ENCODE assay signal across 23 cellular contexts in the genomic region with DNA sequence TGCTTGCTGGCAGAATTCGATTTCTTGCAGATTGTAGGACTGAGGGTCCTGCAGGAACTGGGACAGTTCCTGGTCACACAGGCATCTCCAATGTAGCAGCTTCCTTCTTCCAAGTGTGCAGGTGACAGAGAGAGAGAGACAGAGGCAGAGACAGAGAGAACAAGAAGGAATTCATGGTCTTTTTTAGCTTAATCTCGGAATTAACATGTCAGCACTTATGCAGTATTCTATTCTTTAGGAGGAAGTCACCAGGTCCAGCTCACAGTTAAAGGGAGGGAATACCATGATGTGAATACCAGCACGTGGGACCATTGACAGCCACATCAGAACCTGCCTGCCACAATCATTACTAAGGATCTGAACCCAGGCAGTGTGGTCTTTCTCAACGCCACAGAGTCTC.
DNase-seq lines count a peak whose midpoint lies in the region; ATAC-seq, FAIRE-seq and TF ChIP-seq lines count a peak whose summit lies in the region.
"Had no signal": no experiment of that assay in that cellular context is flagged by ENCODE, and none has a peak within 500 bp of the region (broad histone marks: within the 10 kb centered on the region; RNA-seq: fewer than 3 reads in every experiment).

No MANE protein-coding gene starts in this region.

- peaks cover 35% of the 10 kb centered on the region for H3F3A ChIP-seq in GM23248 (ENCODE audit: insufficient read depth)

- no peaks in the 10 kb centered on the region for H3K27me3 Mint-ChIP-seq in astrocyte (ENCODE audit: low read depth, unreplicated experiment)
- H3K27me3 Mint-ChIP-seq in naive thymus-derived CD8-positive, alpha-beta T cell = peaks cover 4 to 30% (median 11%) of the 10 kb centered on the region in 5 donors
- H3K27me3 Mint-ChIP-seq in stimulated activated naive B cell treated with anti-CD40 and anti-IgM and Interleukin-4, amounts not matched to agents 10 μg/mL and 1 μg/mL and 100 μg/mL, for 72 hours = peaks cover 7 to 14% of the 10 kb centered on the region in 2 donors

- no peak overlapping the region for H2AFZ ChIP-seq in GM23248
- no peak overlapping the region for H2AFZ ChIP-seq in astrocyte (ENCODE audit: low read depth, low read length)
- H2AFZ ChIP-seq in osteoblast (ENCODE audit: low read length) = peak overlapping the region; percentile 3

- peak overlapping the region; percentile 90 for H3K27ac ChIP-seq in GM23248
- no peak overlapping the region for H3K27ac ChIP-seq in astrocyte (ENCODE audit: low read depth, low read length)
- H3K27ac ChIP-seq in osteoblast (ENCODE audit: low read depth, low read length) = peak overlapping the region; percentile 35
- H3K27ac ChIP-seq: HL-60, KMS-11 had no signal

- 30 to 34% methylated on average over 4 of the region's 4 CpGs for WGBS in GM23248 (ENCODE audit: low coverage in 1 of 2, low lambda C conversion rate in 2 of 2, missing lambda C conversion rate in 2 of 2), 2 experiments

- FAIRE-seq in astrocyte (lab: Jason Lieb, UNC) = no peak
- FAIRE-seq: A204.1, D721Med, GM18507 had no signal

- H3K79me2 ChIP-seq in GM23248 (ENCODE audit: insufficient read depth) (no peaks in the 10 kb centered on the region), astrocyte (ENCODE audit: insufficient read depth, low read length) (no peaks in the 10 kb centered on the region), osteoblast (ENCODE audit: insufficient read depth, low read length) (no peaks in the 10 kb centered on the region)

- no peak for ATAC-seq in naive thymus-derived CD8-positive, alpha-beta T cell
- ATAC-seq in stimulated activated naive B cell treated with anti-CD40 and anti-IgM and Interleukin-4, amounts not matched to agents 10 μg/mL and 1 μg/mL and 100 μg/mL, for 72 hours (replicated peaks) = no peak
- ATAC-seq: Panc1 had no signal

- H3K4me3 Mint-ChIP-seq in astrocyte (ENCODE audit: unreplicated experiment) = no peak overlapping the region
- H3K4me3 Mint-ChIP-seq in naive thymus-derived CD8-positive, alpha-beta T cell = no peak overlapping the region
- H3K4me3 Mint-ChIP-seq in stimulated activated naive B cell treated with anti-CD40 and anti-IgM and Interleukin-4, amounts not matched to agents 10 μg/mL and 1 μg/mL and 100 μg/mL, for 72 hours = no peak overlapping the region

- POLR2A ChIA-PET in naive thymus-derived CD8-positive, alpha-beta T cell (lab: Charles Lee) = no interaction called here

- peak; percentile 44 for DNase-seq in GM23248
- DNase-seq in astrocyte (ENCODE audit: low read depth) = no peak
- DNase-seq in fibroblast of the aortic adventitia (ENCODE audit: low read depth) = peak; percentile 24
- DNase-seq in osteoblast (ENCODE audit: insufficient read length, low spot score, missing footprints) = no peak
- no peak for DNase-seq in naive thymus-derived CD8-positive, alpha-beta T cell
- DNase-seq in stimulated activated naive B cell treated with anti-CD40 and anti-IgM and Interleukin-4, amounts not matched to agents 10 μg/mL and 1 μg/mL and 100 μg/mL, for 72 hours = no peak
- no peak for DNase-seq in H4 (ENCODE audit: low spot score)
- DNase-seq: BE2C, DMS53, GDM1, NCI-H1092 treated with DMSO at 0.1 percent for 48 hours, NCI-H2081, NCI-H2171 treated with DMSO at 0.1 percent for 48 hours, NCI-H524 treated with DMSO at 0.1 percent for 48 hours, NCI-H82, SJCRH30 had no signal

- no peaks in the 10 kb centered on the region for H3K9me2 ChIP-seq in GM23248 (ENCODE audit: insufficient read depth)

- H3K4me3 ChIP-seq in GM23248 (no peak overlapping the region), astrocyte (ENCODE audit: insufficient read depth, low read depth, low read length) (no peak overlapping the region), fibroblast of the aortic adventitia (ENCODE audit: low read depth, low read length) (no peak overlapping the region), osteoblast (ENCODE audit: insufficient read depth, low read length) (no peak overlapping the region)
- H3K4me3 ChIP-seq: HAP-1, SJCRH30 had no signal

- H3K9ac ChIP-seq in GM23248 (peak overlapping the region; percentile 57), astrocyte (ENCODE audit: low read length) (no peak overlapping the region)
- H3K9ac ChIP-seq: KMS-11 had no signal

- peak overlapping the region; percentile 21 for H3K27ac Mint-ChIP-seq in astrocyte (ENCODE audit: unreplicated experiment)
- no peak overlapping the region for H3K27ac Mint-ChIP-seq in naive thymus-derived CD8-positive, alpha-beta T cell
- H3K27ac Mint-ChIP-seq in stimulated activated naive B cell treated with anti-CD40 and anti-IgM and Interleukin-4, amounts not matched to agents 10 μg/mL and 1 μg/mL and 100 μg/mL, for 72 hours = no peak overlapping the region

- no peaks in the 10 kb centered on the region for H3K36me3 Mint-ChIP-seq in astrocyte (ENCODE audit: low read depth, unreplicated experiment)
- no peaks in the 10 kb centered on the region for H3K36me3 Mint-ChIP-seq in naive thymus-derived CD8-positive, alpha-beta T cell
- H3K36me3 Mint-ChIP-seq in stimulated activated naive B cell treated with anti-CD40 and anti-IgM and Interleukin-4, amounts not matched to agents 10 μg/mL and 1 μg/mL and 100 μg/mL, for 72 hours = no peaks in the 10 kb centered on the region

- H4K20me1 ChIP-seq in GM23248 (ENCODE audit: insufficient read depth) (no peaks in the 10 kb centered on the region), astrocyte (ENCODE audit: insufficient read depth, low read length) (no peaks in the 10 kb centered on the region), osteoblast (ENCODE audit: insufficient read depth, low read length) (no peaks in the 10 kb centered on the region)

- TF ChIP-seq CTCF in astrocyte (IDR thresholded peaks at IDR 0.05; ENCODE audit: insufficient read depth, low read depth, low read length) = no peak
- no peak for TF ChIP-seq CTCF in fibroblast of the aortic adventitia (IDR thresholded peaks at IDR 0.05; ENCODE audit: insufficient read depth, low read length)
- TF ChIP-seq CTCF in osteoblast (IDR thresholded peaks at IDR 0.05; ENCODE audit: extremely low read depth, low read depth, low read length) = no peak

- H3K4me1 ChIP-seq in GM23248 (ENCODE audit: insufficient read depth) (peaks cover 71% of the 10 kb centered on the region), astrocyte (ENCODE audit: insufficient read depth, low read length) (peaks cover 49% of the 10 kb centered on the region), osteoblast (ENCODE audit: insufficient read depth, low read length) (peaks cover 33% of the 10 kb centered on the region)
- H3K4me1 ChIP-seq: BE2C had no signal

- no peaks in the 10 kb centered on the region for H3K9me3 Mint-ChIP-seq in astrocyte (ENCODE audit: unreplicated experiment)
- H3K9me3 Mint-ChIP-seq in naive thymus-derived CD8-positive, alpha-beta T cell = peaks cover 0 to 3% (median 0%) of the 10 kb centered on the region in 9 donors
- H3K9me3 Mint-ChIP-seq in stimulated activated naive B cell treated with anti-CD40 and anti-IgM and Interleukin-4, amounts not matched to agents 10 μg/mL and 1 μg/mL and 100 μg/mL, for 72 hours = no peaks in the 10 kb centered on the region

- in situ Hi-C loops in GM23248 (cut with MboI) = no loop called here

- no peaks in the 10 kb centered on the region for H3K27me3 ChIP-seq in GM23248 (replicated peaks; ENCODE audit: insufficient read depth)
- H3K27me3 ChIP-seq in astrocyte (ENCODE audit: insufficient read depth, low read length) = no peaks in the 10 kb centered on the region
- peaks cover 12% of the 10 kb centered on the region for H3K27me3 ChIP-seq in osteoblast (ENCODE audit: insufficient read depth, low read length)
- H3K27me3 ChIP-seq: SJCRH30 had no signal

- H3K4me2 ChIP-seq in GM23248 (ENCODE audit: unreplicated experiment) (peak overlapping the region; percentile 59), astrocyte (ENCODE audit: low read length) (no peak overlapping the region), osteoblast (ENCODE audit: insufficient read depth, low read length) (peak overlapping the region; percentile 41)
- H3K4me2 ChIP-seq: KMS-11 had no signal

- H3K4me1 Mint-ChIP-seq in astrocyte (ENCODE audit: low read depth, unreplicated experiment) = peaks cover 61% of the 10 kb centered on the region
- no peaks in the 10 kb centered on the region for H3K4me1 Mint-ChIP-seq in naive thymus-derived CD8-positive, alpha-beta T cell
- H3K4me1 Mint-ChIP-seq in stimulated activated naive B cell treated with anti-CD40 and anti-IgM and Interleukin-4, amounts not matched to agents 10 μg/mL and 1 μg/mL and 100 μg/mL, for 72 hours = no peaks in the 10 kb centered on the region

- H3K36me3 ChIP-seq in GM23248 (ENCODE audit: low read depth) (no peaks in the 10 kb centered on the region), astrocyte (ENCODE audit: insufficient read depth, low read length) (no peaks in the 10 kb centered on the region), osteoblast (ENCODE audit: insufficient read depth, low read length) (no peaks in the 10 kb centered on the region)
- H3K36me3 ChIP-seq: BE2C, HAP-1, SJCRH30 had no signal

- H3K9me3 ChIP-seq in GM23248 (ENCODE audit: low read depth) (no peaks in the 10 kb centered on the region), astrocyte (ENCODE audit: insufficient read depth, low read depth, low read length) (no peaks in the 10 kb centered on the region), osteoblast (ENCODE audit: low read depth, low read length) (no peaks in the 10 kb centered on the region)
- H3K9me3 ChIP-seq: BE2C, HAP-1, SJCRH30 had no signal

Comparison
In these comparisons a context has a peak if more than half of its experiments do, and no peak if none do; other contexts are left out.
1. DNase-seq: peak in GM23248 (single experiment) and fibroblast of the aortic adventitia (single experiment); none in astrocyte (single experiment), osteoblast (single experiment), naive thymus-derived CD8-positive, alpha-beta T cell (0 of 10), stimulated activated naive B cell treated with anti-CD40 and anti-IgM and Interleukin-4, amounts not matched to agents 10 μg/mL and 1 μg/mL and 100 μg/mL, for 72 hours (single experiment) and H4 (single experiment).